In the genomic region with DNA sequence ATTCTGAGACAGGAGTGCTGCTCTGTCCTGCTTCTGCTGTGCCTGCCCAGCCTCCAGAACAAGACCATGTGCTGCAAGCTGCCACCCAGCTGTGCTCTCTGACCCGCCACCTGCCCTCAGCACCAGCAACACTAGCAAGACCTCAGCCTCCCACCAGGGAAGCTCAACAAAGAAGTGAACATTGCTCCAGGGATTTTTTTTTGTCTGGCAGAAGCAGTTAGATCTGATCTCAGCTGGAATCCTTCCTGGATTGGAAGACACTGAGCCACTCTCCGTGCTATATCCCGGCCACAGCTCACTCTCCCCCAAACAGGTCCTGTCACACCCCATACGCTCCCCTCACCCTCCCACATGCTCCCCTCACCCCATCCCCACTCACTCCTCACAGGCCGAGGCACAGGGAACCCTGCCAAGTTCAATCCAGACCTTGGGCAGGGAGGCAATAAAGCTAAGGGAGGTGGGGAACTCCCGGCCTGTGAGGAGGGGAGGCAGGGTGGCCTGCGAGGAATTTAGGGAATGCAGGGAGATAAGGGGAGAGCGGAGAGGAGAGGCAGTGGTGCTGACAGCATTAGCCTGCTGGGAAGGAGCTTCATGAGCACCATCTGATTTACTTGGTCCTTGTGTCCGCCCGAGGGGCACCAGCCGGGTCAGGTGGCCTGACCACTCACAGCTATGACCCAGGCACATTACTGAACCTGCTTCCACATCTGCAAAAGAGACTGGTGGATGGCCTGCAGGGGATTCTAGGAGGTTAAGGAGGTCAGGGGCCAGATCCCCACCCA, we compare ENCODE assay signal across 9 cellular contexts. TPM values are rescaled to one million over a fixed set of nuclear protein-coding genes. Genes with fewer than 3 reads are reported as not detected.
DNase-seq lines count a peak whose midpoint lies in the region; ATAC-seq and TF ChIP-seq lines count a peak whose summit lies in the region.
"Had no signal": no experiment of that assay in that cellular context is flagged by ENCODE, and none has a peak within 500 bp of the region (broad histone marks: within the 10 kb centered on the region; RNA-seq: fewer than 3 reads in every experiment).

No MANE protein-coding gene starts in this region.

- H3K36me3 Mint-ChIP-seq in GM23338 (ENCODE audit: low read depth), result no peaks in the 10 kb centered on the region; the same call in 2 of the 3 replicates

- H3K9me3 Mint-ChIP-seq in GM23338, result no peaks in the 10 kb centered on the region

- H3K27me3 ChIP-seq in GM23338 (ENCODE audit: insufficient read depth) (no peaks in the 10 kb centered on the region), cardiac muscle cell (no peaks in the 10 kb centered on the region), rectal smooth muscle tissue (ENCODE audit: control insufficient read depth, insufficient read depth, low read length) (no peaks in the 10 kb centered on the region)

- H3K9me2 ChIP-seq in GM23338 (ENCODE audit: insufficient read depth), result no peaks in the 10 kb centered on the region

- peak overlapping the region; percentile 27; the same call in 1 of the 2 replicates for H3K4me3 ChIP-seq in GM23338
- no peak overlapping the region for H3K4me3 ChIP-seq in cardiac muscle cell
- peak overlapping the region; percentile 38 for H3K4me3 ChIP-seq in rectal smooth muscle tissue (ENCODE audit: low read length)

- H3K4me2 ChIP-seq in GM23338, result peak overlapping the region; percentile 71

- H3K9ac ChIP-seq in rectal smooth muscle tissue (ENCODE audit: low read length), result no peak overlapping the region

- peaks cover 62% of the 10 kb centered on the region for H3K4me1 ChIP-seq in GM23338 (ENCODE audit: insufficient read depth)
- peaks cover 85% of the 10 kb centered on the region for H3K4me1 ChIP-seq in cardiac muscle cell (ENCODE audit: low read depth)
- peaks cover 95% of the 10 kb centered on the region for H3K4me1 ChIP-seq in rectal smooth muscle tissue (ENCODE audit: control insufficient read depth, insufficient read depth, low read length)

- no peak overlapping the region for H2AFZ ChIP-seq in GM23338

- DNase-seq in GM23338 (ENCODE audit: low spot score) (peak; percentile 84), RPMI7951 (ENCODE audit: low read depth) (peak; percentile 68), cardiac muscle cell (ENCODE audit: low read depth in 1 of 2, low spot score in 1 of 2) (peak; percentile 91 to 92), posterior vena cava (ENCODE audit: low spot score) (no peak)
- DNase-seq in stimulated activated naive CD4-positive, alpha-beta T cell treated with Interleukin-2 at 50 U/mL for 16 hours (lab: John Stamatoyannopoulos, UW), result no peak
- DNase-seq: stimulated activated CD4-positive, alpha-beta T cell treated with anti-CD3 and anti-CD28 coated beads, Interleukin-12 subunit alpha, Interleukin-12 subunit beta, amount 100 ng/mL, for 4 hours had no signal

- intact Hi-C loops in posterior vena cava (cut with DNase I), result loop anchor here in 1 of 2 donors (10.0 kb wide), 1 partner anchor 49 kb away; no protein-coding TSS in a partner anchor

- TF ChIP-seq CTCF in GM23338 (conservative IDR thresholded peaks at IDR 0.05; ENCODE audit: low read depth in 2 of 2), result no peak
- no peak for TF ChIP-seq CTCF in cardiac muscle cell (IDR thresholded peaks at IDR 0.05; ENCODE audit: low read depth, low read length)

- peaks cover 49% of the 10 kb centered on the region for H3K79me2 ChIP-seq in GM23338 (replicated peaks; ENCODE audit: insufficient read depth)

- H3K9me3 ChIP-seq in cardiac muscle cell (ENCODE audit: low read depth), result no peaks in the 10 kb centered on the region

- peaks cover 4% of the 10 kb centered on the region; the same call in 1 of the 2 replicates for H4K20me1 ChIP-seq in GM23338 (replicated peaks; ENCODE audit: insufficient read depth)

- ATAC-seq in GM23338 (peak; percentile 69), HG02938 (IDR thresholded peaks at IDR 0.05; ENCODE audit: unreplicated experiment) (no peak), HG03378 (IDR thresholded peaks at IDR 0.05; ENCODE audit: unreplicated experiment) (no peak)

- H3K27ac ChIP-seq in GM23338 (ENCODE audit: low read depth), result peak overlapping the region; percentile 78
- peak overlapping the region; percentile 98 for H3K27ac ChIP-seq in cardiac muscle cell
- peak overlapping the region; percentile 88 for H3K27ac ChIP-seq in rectal smooth muscle tissue (ENCODE audit: low read depth, low read length)

- H3K27me3 Mint-ChIP-seq in GM23338 (ENCODE audit: insufficient read depth, low read depth, poor library complexity), result peaks cover 20% of the 10 kb centered on the region

- H3K27ac Mint-ChIP-seq in GM23338, result peak overlapping the region; percentile 6; the same call in 1 of the 2 replicates

- H3F3A ChIP-seq in GM23338 (replicated peaks; ENCODE audit: low read depth), result no peaks in the 10 kb centered on the region

- peaks cover 82% of the 10 kb centered on the region for H3K4me1 Mint-ChIP-seq in GM23338

- peak overlapping the region; percentile 40; the same call in 2 of the 3 replicates for H3K4me3 Mint-ChIP-seq in GM23338

- H3K36me3 ChIP-seq in GM23338 (ENCODE audit: insufficient read depth), result no peaks in the 10 kb centered on the region
- H3K36me3 ChIP-seq in cardiac muscle cell, result no peaks in the 10 kb centered on the region
- H3K36me3 ChIP-seq in rectal smooth muscle tissue (ENCODE audit: control insufficient read depth, insufficient read depth, low read length), result no peaks in the 10 kb centered on the region

TF ChIP-seq in GM23338, 12 proteins besides CTCF, POLR2A, EP300 and RAD21 (continues in another document):
- TF ChIP-seq JUNB (IDR thresholded peaks at IDR 0.05; ENCODE audit: unreplicated experiment) (no peak), EZH2 (IDR thresholded peaks at IDR 0.05; ENCODE audit: low read depth, unreplicated experiment) (no peak), POLR2AphosphoS5 (IDR thresholded peaks at IDR 0.05; ENCODE audit: low read depth) (no peak), ZNF462 (CRISPR knock-in tag; IDR thresholded peaks at IDR 0.05) (no peak), STAT1 (IDR thresholded peaks at IDR 0.05; ENCODE audit: unreplicated experiment) (no peak)

RNA-seq across cellular contexts. Expression of gene CCDC85C, which starts 29.7 kb away (rescaled TPM):
- 24.9 and 26.8 TPM in 2 replicates for total RNA-seq in GM23338 (2014; rRNA removed; shearing (Covaris generic))
- polyA plus RNA-seq in GM23338 (2016; fragmentation: Nextera tagmentation; extraction: Ambion mirVana) (4.5 and 6.5 TPM in 2 replicates), cardiac muscle cell (38.2 and 39.6 TPM in 2 replicates)
- total RNA-seq in RPMI7951 (2014; rRNA removed; shearing (Covaris generic)), result 3.4 and 5.8 TPM in 2 replicates
- total RNA-seq in cardiac muscle cell (45.7 and 46.5 TPM in 2 replicates), posterior vena cava (10 to 100 TPM; 19.8 to 28.2 TPM)

Comparison
In these comparisons a context has a peak if more than half of its experiments do, and no peak if none do; other contexts are left out.
1. DNase-seq: peak in GM23338 (single experiment), RPMI7951 (single experiment) and cardiac muscle cell (2 of 2); none in stimulated activated naive CD4-positive, alpha-beta T cell treated with Interleukin-2 at 50 U/mL for 16 hours (single experiment) and posterior vena cava (single experiment).
2. Peak in every context shown above with its lines, with median percentiles within 50 percentile points of each other: H3K27ac ChIP-seq.